8 cellular contexts compared by ENCODE assay signal in genomic region chr20:56467969-56468316, GRCh38. TPM values are rescaled to one million over a fixed set of nuclear protein-coding genes. Genes with fewer than 3 reads are reported as not detected.
A peak's percentile ranks its signal among the peaks of the same experiment; 100 is the strongest.
DNase-seq lines count a peak whose midpoint lies in the region; ATAC-seq and TF ChIP-seq lines count a peak whose summit lies in the region.

No MANE protein-coding gene starts in this region.

- peaks cover 45% of the 10 kb centered on the region for H3K4me1 Mint-ChIP-seq in T-helper 1 cell treated with Interleukin-12 subunit alpha and Interleukin-12 subunit beta and Interleukin-4 antibody, amounts not matched to agents 30 μg/mL and 1 μg/mL, for 36 hours (ENCODE audit: low read depth)
- peaks cover 71% of the 10 kb centered on the region for H3K4me1 Mint-ChIP-seq in activated CD4-positive, alpha-beta memory T cell treated with anti-CD3 and anti-CD28 coated beads, Interleukin-2, amount 10 ng/mL, durations not matched to agents 7 days and 5 days

- peak overlapping the region; percentile 61; the same call in 1 of the 2 replicates for H3K9ac ChIP-seq in iPS-20b (ENCODE audit: low read depth, low read length)

- H3K27ac Mint-ChIP-seq in T-helper 1 cell treated with Interleukin-12 subunit alpha and Interleukin-12 subunit beta and Interleukin-4 antibody, amounts not matched to agents 30 μg/mL and 1 μg/mL, for 36 hours, result peak overlapping the region; percentile 98
- H3K27ac Mint-ChIP-seq in activated CD4-positive, alpha-beta memory T cell treated with anti-CD3 and anti-CD28 coated beads, Interleukin-2, amount 10 ng/mL, durations not matched to agents 7 days and 5 days, result peak overlapping the region; percentile 98

- H3K4me3 Mint-ChIP-seq in T-helper 1 cell treated with Interleukin-12 subunit alpha and Interleukin-12 subunit beta and Interleukin-4 antibody, amounts not matched to agents 30 μg/mL and 1 μg/mL, for 36 hours, result peak overlapping the region; percentile 99
- peak overlapping the region; percentile 100 for H3K4me3 Mint-ChIP-seq in activated CD4-positive, alpha-beta memory T cell treated with anti-CD3 and anti-CD28 coated beads, Interleukin-2, amount 10 ng/mL, durations not matched to agents 7 days and 5 days

- H3K27ac ChIP-seq in iPS-20b (ENCODE audit: low read length), result no peak overlapping the region
- H3K27ac ChIP-seq in suprapubic skin, result peak overlapping the region; percentile 82

- TF ChIP-seq CTCF in suprapubic skin (IDR thresholded peaks at IDR 0.05), result no peak

- 7% methylated on average over 6 of the region's 7 CpGs for WGBS in suprapubic skin

- H3K9me3 Mint-ChIP-seq in T-helper 1 cell treated with Interleukin-12 subunit alpha and Interleukin-12 subunit beta and Interleukin-4 antibody, amounts not matched to agents 30 μg/mL and 1 μg/mL, for 36 hours, result no peaks in the 10 kb centered on the region
- no peaks in the 10 kb centered on the region for H3K9me3 Mint-ChIP-seq in activated CD4-positive, alpha-beta memory T cell treated with anti-CD3 and anti-CD28 coated beads, Interleukin-2, amount 10 ng/mL, durations not matched to agents 7 days and 5 days

- no peaks in the 10 kb centered on the region for H3K27me3 Mint-ChIP-seq in T-helper 1 cell treated with Interleukin-12 subunit alpha and Interleukin-12 subunit beta and Interleukin-4 antibody, amounts not matched to agents 30 μg/mL and 1 μg/mL, for 36 hours (ENCODE audit: low read depth)
- H3K27me3 Mint-ChIP-seq in activated CD4-positive, alpha-beta memory T cell treated with anti-CD3 and anti-CD28 coated beads, Interleukin-2, amount 10 ng/mL, durations not matched to agents 7 days and 5 days, result no peaks in the 10 kb centered on the region

- peaks cover 3% of the 10 kb centered on the region; the same call in 1 of the 2 replicates for H3K36me3 ChIP-seq in iPS-20b (ENCODE audit: insufficient read depth, low read depth, low read length)
- H3K36me3 ChIP-seq in suprapubic skin, result peaks cover 3% of the 10 kb centered on the region

- H3K4me1 ChIP-seq in iPS-20b (ENCODE audit: insufficient read depth, low read length), result peaks cover 9% of the 10 kb centered on the region
- peaks cover 26% of the 10 kb centered on the region for H3K4me1 ChIP-seq in suprapubic skin

- H3K27me3 ChIP-seq in iPS-20b (ENCODE audit: insufficient read depth, low read length) (peaks cover 9% of the 10 kb centered on the region), suprapubic skin (no peaks in the 10 kb centered on the region)

- no peak for ATAC-seq in GM19023 (IDR thresholded peaks at IDR 0.05; ENCODE audit: unreplicated experiment)

- no peak for TF ChIP-seq POLR2A in suprapubic skin (IDR thresholded peaks at IDR 0.05)

- CTCF ChIA-PET in activated CD4-positive, alpha-beta memory T cell treated with anti-CD3 and anti-CD28 coated beads, Interleukin-2, amount 10 ng/mL, durations not matched to agents 7 days and 5 days (lab: Charles Lee), result interaction anchor here (1.4 to 2.2 kb wide), 2 partner anchors 56 to 76 kb away, joined by 4 to 12 read pairs; partner anchors contain the start of genes AURKA, CASS4 and CSTF1

- TF ChIP-seq EP300 in suprapubic skin (IDR thresholded peaks at IDR 0.05), result no peak

- H3K4me3 ChIP-seq in iPS-20b (ENCODE audit: low read length) (peak overlapping the region; percentile 95), suprapubic skin (peak overlapping the region; percentile 78)

- POLR2A ChIA-PET in activated CD4-positive, alpha-beta memory T cell treated with anti-CD3 and anti-CD28 coated beads, Interleukin-2, amount 10 ng/mL, durations not matched to agents 7 days and 5 days (lab: Charles Lee), result interaction anchor here (1.0 to 2.6 kb wide), 7 partner anchors 9 to 75 kb away, joined by 3 to 41 read pairs (median 5); partner anchors contain the start of genes AURKA, CASS4 and CSTF1

- no peak for DNase-seq in T-helper 1 cell
- DNase-seq in activated CD4-positive, alpha-beta memory T cell treated with anti-CD3 and anti-CD28 coated beads, Interleukin-2, amount 10 ng/mL, durations not matched to agents 7 days and 5 days, result no peak
- DNase-seq in suprapubic skin (ENCODE audit: low spot score in 2 of 2), result no peak
- no peak for DNase-seq in NCI-H2081 (lab: John Stamatoyannopoulos, UW)
- no peak for DNase-seq in stimulated activated CD4-positive, alpha-beta T cell treated with anti-CD3 and anti-CD28 coated beads, Interleukin-2, amount 100 ng/mL, for 48 hours

- H3K9me3 ChIP-seq in iPS-20b (ENCODE audit: insufficient read depth, low read depth, low read length), result no peaks in the 10 kb centered on the region; the same call in 1 of the 2 replicates
- no peaks in the 10 kb centered on the region for H3K9me3 ChIP-seq in suprapubic skin

- H3K36me3 Mint-ChIP-seq in T-helper 1 cell treated with Interleukin-12 subunit alpha and Interleukin-12 subunit beta and Interleukin-4 antibody, amounts not matched to agents 30 μg/mL and 1 μg/mL, for 36 hours (ENCODE audit: low read depth), result peaks cover 12% of the 10 kb centered on the region
- peaks cover 24% of the 10 kb centered on the region for H3K36me3 Mint-ChIP-seq in activated CD4-positive, alpha-beta memory T cell treated with anti-CD3 and anti-CD28 coated beads, Interleukin-2, amount 10 ng/mL, durations not matched to agents 7 days and 5 days (ENCODE audit: low read depth)

RNA-seq across cellular contexts. Expression of gene RTF2, which starts 0.5 kb away (rescaled TPM):
- total RNA-seq in activated CD4-positive, alpha-beta memory T cell treated with anti-CD3 and anti-CD28 coated beads, Interleukin-2, amount 10 ng/mL, durations not matched to agents 7 days and 5 days, result 100 to 1,000 TPM; 121 TPM
- total RNA-seq in suprapubic skin, result 10 to 100 TPM; 42.9 to 57.0 (median 47.0) TPM

RNA-seq across cellular contexts. Expression of gene CASS4, which starts 55.9 kb away (rescaled TPM):
- total RNA-seq in activated CD4-positive, alpha-beta memory T cell treated with anti-CD3 and anti-CD28 coated beads, Interleukin-2, amount 10 ng/mL, durations not matched to agents 7 days and 5 days, result 10 to 100 TPM; 13.2 TPM
- total RNA-seq in suprapubic skin, result 1 to 10 TPM in 1 of 4 donors, under 1 TPM in 3; 0.42 to 1.9 (median 0.66) TPM

RNA-seq across cellular contexts. Expression of gene FAM209A, which starts 56.6 kb away (rescaled TPM):
- total RNA-seq in activated CD4-positive, alpha-beta memory T cell treated with anti-CD3 and anti-CD28 coated beads, Interleukin-2, amount 10 ng/mL, durations not matched to agents 7 days and 5 days, result 1 to 10 TPM; 1.4 to 3.0 TPM
- total RNA-seq in suprapubic skin, result 1 to 10 TPM in 2 of 4 donors, not detected in 2; 1.8 to 2.1 TPM

Comparison
In these comparisons a context has a peak if more than half of its experiments do, and no peak if none do; other contexts are left out.
1. RNA of gene CASS4, which starts 55.9 kb away (total RNA-seq): 13.2 TPM in activated CD4-positive, alpha-beta memory T cell treated with anti-CD3 and anti-CD28 coated beads, Interleukin-2, amount 10 ng/mL, durations not matched to agents 7 days and 5 days; 0.42 to 1.9 TPM in suprapubic skin; every median in the first group is over 4 times any median in the second.